Comparison of ENCODE assay signal across 15 cellular contexts in the genomic region with DNA sequence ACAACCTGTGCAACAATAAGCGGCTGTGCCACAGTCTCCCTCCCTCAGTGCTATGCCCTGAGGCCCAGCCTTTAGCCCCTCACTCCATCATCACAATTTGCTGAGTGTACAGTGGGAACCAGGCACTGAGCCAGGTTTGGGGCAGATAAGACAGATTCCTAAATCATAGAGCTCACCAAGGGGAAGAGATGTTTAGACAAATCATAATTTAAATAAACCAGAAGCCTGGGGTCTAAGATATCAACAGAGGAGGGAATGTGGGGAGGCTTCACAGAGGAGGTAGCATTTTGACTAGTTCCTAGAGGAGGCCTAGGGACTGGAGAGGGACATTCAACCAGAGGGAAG.
"Had no signal": no experiment of that assay in that cellular context is flagged by ENCODE, and none has a peak within 500 bp of the region (broad histone marks: within the 10 kb centered on the region; RNA-seq: fewer than 3 reads in every experiment).

No MANE protein-coding gene starts in this region.

- H3K4me3 Mint-ChIP-seq: activated CD4-positive, alpha-beta T cell treated with anti-CD3 and anti-CD28 coated beads, Interleukin-2, amount 10 ng/mL, durations not matched to agents 7 days and 5 days; activated naive CD8-positive, alpha-beta T cell treated with anti-CD3 and anti-CD28 coated beads, Interleukin-2, amount 10 ng/mL, durations not matched to agents 7 days and 5 days; nephron progenitor cell had no signal

- H3K27ac ChIP-seq: lower lobe of right lung, psoas muscle, SJCRH30, transverse colon had no signal

- H3K27me3 ChIP-seq: SJCRH30, transverse colon had no signal

- DNase-seq: activated CD4-positive, alpha-beta T cell treated with anti-CD3 and anti-CD28 coated beads, Interleukin-2, amount 10 ng/mL, durations not matched to agents 7 days and 5 days; activated CD4-positive, CD25-positive, alpha-beta regulatory T cell; activated CD8-positive, alpha-beta memory T cell treated with anti-CD3 and anti-CD28 coated beads for 24 hours; activated naive CD4-positive, alpha-beta T cell; activated naive CD8-positive, alpha-beta T cell treated with anti-CD3 and anti-CD28 coated beads, Interleukin-2, amount 10 ng/mL, durations not matched to agents 7 days and 5 days; foreskin fibroblast; glutamatergic neuron; hypothalamus; lower lobe of right lung; nephron progenitor cell; psoas muscle; SJCRH30; stimulated activated CD4-positive, alpha-beta T cell treated with anti-CD3 and anti-CD28 coated beads, Interleukin-1b, Interleukin-23, amount 100 ng/mL, for 48 hours; SW 1271; transverse colon had no signal

- H3K4me1 ChIP-seq: psoas muscle, SJCRH30 had no signal

- H3K4me3 ChIP-seq: lower lobe of right lung, psoas muscle, SJCRH30, transverse colon had no signal

- H3K36me3 ChIP-seq: transverse colon had no signal

- H3K4me1 Mint-ChIP-seq: activated CD4-positive, alpha-beta T cell treated with anti-CD3 and anti-CD28 coated beads, Interleukin-2, amount 10 ng/mL, durations not matched to agents 7 days and 5 days had no signal

- H3K27me3 Mint-ChIP-seq: activated CD4-positive, alpha-beta T cell treated with anti-CD3 and anti-CD28 coated beads, Interleukin-2, amount 10 ng/mL, durations not matched to agents 7 days and 5 days had no signal

- H3K27ac Mint-ChIP-seq: activated CD4-positive, alpha-beta T cell treated with anti-CD3 and anti-CD28 coated beads, Interleukin-2, amount 10 ng/mL, durations not matched to agents 7 days and 5 days; activated naive CD8-positive, alpha-beta T cell treated with anti-CD3 and anti-CD28 coated beads, Interleukin-2, amount 10 ng/mL, durations not matched to agents 7 days and 5 days; nephron progenitor cell had no signal

- H3K9me3 ChIP-seq: lower lobe of right lung, psoas muscle, SJCRH30, transverse colon had no signal

- ATAC-seq: lower lobe of right lung, psoas muscle had no signal

- H3K9me3 Mint-ChIP-seq: activated CD4-positive, alpha-beta T cell treated with anti-CD3 and anti-CD28 coated beads, Interleukin-2, amount 10 ng/mL, durations not matched to agents 7 days and 5 days; nephron progenitor cell had no signal
